ENCODE assay signal across 1 cellular context in the genomic region with DNA sequence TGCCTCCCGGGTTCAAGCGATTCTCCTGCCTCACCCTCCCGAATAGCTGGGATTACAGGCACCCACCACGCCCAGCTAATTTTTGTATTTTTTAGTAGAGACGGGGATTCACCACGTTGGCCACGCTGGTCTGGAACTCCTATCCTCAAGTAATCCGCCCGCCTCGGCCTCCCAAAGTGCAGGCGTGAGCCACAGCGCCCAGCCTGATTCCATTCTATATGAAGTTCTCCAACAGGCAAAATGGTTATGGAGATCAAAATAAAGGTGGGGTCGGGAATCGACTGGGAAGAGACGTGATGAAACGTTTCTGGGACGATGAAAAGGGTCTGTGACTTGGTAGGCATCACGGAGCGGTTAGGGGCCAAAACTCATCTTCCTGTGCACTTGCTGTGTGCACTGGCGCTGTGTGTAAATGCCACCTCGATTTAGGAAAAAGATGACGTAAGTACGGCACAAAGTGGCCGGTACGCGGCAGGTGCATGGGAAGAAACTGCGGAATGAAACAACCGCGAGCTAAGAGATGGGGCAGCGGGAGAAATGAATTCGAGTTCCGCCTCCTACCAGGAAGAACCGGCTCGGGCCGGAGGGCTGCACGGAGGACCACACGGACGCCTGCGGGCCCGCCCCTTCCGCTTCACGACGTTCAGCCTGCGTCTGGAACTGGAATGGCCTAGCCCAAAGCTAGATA.
TF ChIP-seq lines count a peak whose summit lies in the region.

No MANE protein-coding gene starts in this region.

TF ChIP-seq in K562, 482 proteins besides CTCF, POLR2A, EP300 and RAD21 (continued from another document and continues in another):
- TF ChIP-seq, protein P1, sequence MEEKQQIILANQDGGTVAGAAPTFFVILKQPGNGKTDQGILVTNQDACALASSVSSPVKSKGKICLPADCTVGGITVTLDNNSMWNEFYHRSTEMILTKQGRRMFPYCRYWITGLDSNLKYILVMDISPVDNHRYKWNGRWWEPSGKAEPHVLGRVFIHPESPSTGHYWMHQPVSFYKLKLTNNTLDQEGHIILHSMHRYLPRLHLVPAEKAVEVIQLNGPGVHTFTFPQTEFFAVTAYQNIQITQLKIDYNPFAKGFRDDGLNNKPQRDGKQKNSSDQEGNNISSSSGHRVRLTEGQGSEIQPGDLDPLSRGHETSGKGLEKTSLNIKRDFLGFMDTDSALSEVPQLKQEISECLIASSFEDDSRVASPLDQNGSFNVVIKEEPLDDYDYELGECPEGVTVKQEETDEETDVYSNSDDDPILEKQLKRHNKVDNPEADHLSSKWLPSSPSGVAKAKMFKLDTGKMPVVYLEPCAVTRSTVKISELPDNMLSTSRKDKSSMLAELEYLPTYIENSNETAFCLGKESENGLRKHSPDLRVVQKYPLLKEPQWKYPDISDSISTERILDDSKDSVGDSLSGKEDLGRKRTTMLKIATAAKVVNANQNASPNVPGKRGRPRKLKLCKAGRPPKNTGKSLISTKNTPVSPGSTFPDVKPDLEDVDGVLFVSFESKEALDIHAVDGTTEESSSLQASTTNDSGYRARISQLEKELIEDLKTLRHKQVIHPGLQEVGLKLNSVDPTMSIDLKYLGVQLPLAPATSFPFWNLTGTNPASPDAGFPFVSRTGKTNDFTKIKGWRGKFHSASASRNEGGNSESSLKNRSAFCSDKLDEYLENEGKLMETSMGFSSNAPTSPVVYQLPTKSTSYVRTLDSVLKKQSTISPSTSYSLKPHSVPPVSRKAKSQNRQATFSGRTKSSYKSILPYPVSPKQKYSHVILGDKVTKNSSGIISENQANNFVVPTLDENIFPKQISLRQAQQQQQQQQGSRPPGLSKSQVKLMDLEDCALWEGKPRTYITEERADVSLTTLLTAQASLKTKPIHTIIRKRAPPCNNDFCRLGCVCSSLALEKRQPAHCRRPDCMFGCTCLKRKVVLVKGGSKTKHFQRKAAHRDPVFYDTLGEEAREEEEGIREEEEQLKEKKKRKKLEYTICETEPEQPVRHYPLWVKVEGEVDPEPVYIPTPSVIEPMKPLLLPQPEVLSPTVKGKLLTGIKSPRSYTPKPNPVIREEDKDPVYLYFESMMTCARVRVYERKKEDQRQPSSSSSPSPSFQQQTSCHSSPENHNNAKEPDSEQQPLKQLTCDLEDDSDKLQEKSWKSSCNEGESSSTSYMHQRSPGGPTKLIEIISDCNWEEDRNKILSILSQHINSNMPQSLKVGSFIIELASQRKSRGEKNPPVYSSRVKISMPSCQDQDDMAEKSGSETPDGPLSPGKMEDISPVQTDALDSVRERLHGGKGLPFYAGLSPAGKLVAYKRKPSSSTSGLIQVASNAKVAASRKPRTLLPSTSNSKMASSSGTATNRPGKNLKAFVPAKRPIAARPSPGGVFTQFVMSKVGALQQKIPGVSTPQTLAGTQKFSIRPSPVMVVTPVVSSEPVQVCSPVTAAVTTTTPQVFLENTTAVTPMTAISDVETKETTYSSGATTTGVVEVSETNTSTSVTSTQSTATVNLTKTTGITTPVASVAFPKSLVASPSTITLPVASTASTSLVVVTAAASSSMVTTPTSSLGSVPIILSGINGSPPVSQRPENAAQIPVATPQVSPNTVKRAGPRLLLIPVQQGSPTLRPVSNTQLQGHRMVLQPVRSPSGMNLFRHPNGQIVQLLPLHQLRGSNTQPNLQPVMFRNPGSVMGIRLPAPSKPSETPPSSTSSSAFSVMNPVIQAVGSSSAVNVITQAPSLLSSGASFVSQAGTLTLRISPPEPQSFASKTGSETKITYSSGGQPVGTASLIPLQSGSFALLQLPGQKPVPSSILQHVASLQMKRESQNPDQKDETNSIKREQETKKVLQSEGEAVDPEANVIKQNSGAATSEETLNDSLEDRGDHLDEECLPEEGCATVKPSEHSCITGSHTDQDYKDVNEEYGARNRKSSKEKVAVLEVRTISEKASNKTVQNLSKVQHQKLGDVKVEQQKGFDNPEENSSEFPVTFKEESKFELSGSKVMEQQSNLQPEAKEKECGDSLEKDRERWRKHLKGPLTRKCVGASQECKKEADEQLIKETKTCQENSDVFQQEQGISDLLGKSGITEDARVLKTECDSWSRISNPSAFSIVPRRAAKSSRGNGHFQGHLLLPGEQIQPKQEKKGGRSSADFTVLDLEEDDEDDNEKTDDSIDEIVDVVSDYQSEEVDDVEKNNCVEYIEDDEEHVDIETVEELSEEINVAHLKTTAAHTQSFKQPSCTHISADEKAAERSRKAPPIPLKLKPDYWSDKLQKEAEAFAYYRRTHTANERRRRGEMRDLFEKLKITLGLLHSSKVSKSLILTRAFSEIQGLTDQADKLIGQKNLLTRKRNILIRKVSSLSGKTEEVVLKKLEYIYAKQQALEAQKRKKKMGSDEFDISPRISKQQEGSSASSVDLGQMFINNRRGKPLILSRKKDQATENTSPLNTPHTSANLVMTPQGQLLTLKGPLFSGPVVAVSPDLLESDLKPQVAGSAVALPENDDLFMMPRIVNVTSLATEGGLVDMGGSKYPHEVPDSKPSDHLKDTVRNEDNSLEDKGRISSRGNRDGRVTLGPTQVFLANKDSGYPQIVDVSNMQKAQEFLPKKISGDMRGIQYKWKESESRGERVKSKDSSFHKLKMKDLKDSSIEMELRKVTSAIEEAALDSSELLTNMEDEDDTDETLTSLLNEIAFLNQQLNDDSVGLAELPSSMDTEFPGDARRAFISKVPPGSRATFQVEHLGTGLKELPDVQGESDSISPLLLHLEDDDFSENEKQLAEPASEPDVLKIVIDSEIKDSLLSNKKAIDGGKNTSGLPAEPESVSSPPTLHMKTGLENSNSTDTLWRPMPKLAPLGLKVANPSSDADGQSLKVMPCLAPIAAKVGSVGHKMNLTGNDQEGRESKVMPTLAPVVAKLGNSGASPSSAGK (IDR thresholded peaks at IDR 0.05) = no peak
- TF ChIP-seq FIP1L1 (IDR thresholded peaks at IDR 0.05; ENCODE audit: low read depth, low read length, poor library complexity, severe bottlenecking) (no peak), DIDO1 (tag; IDR thresholded peaks at IDR 0.05; ENCODE audit: low read depth) (no peak), MTA3 (IDR thresholded peaks at IDR 0.05; ENCODE audit: borderline replicate concordance) (no peak; the same call in 1 of the 2 replicates), POLR3A (IDR thresholded peaks at IDR 0.05; ENCODE audit: borderline replicate concordance, extremely low read depth, insufficient read depth, insufficient read length) (no peak), POLR2AphosphoS5 (IDR thresholded peaks at IDR 0.05; ENCODE audit: control insufficient read depth, insufficient read depth, low read depth, low read length) (peak; percentile 71), POLR2AphosphoS2 (IDR thresholded peaks at IDR 0.05; ENCODE audit: low read length) (no peak; the same call in 1 of the 2 replicates), MYC (IDR thresholded peaks at IDR 0.05; ENCODE audit: low read depth, low read length) (peak; percentile 79), MYC (CRISPR knock-in tag; IDR thresholded peaks at IDR 0.05; ENCODE audit: borderline replicate concordance, low read depth) (no peak), RB1 (IDR thresholded peaks at IDR 0.05; ENCODE audit: low read depth) (0 out of 2 replicates have a peak, but pooled peaks have one; percentile 34), CXXC5 (CRISPR knock-in tag; IDR thresholded peaks at IDR 0.05) (peak; percentile 86), KLF1 (tag; IDR thresholded peaks at IDR 0.05) (no peak), GATAD2A (IDR thresholded peaks at IDR 0.05) (no peak), FOXK1 (CRISPR knock-in tag; IDR thresholded peaks at IDR 0.05; ENCODE audit: borderline replicate concordance) (no peak), TBP (optimal IDR thresholded peaks at IDR 0.05; ENCODE audit: low read depth, low read length) (peak; percentile 70), ATF1 (CRISPR knock-in tag; IDR thresholded peaks at IDR 0.05) (no peak), ATF1 (tag; IDR thresholded peaks at IDR 0.05) (peak; percentile 77; the same call in 1 of the 2 replicates), PTBP1 (IDR thresholded peaks at IDR 0.05; ENCODE audit: low read depth, low read length) (no peak), NR1H2 (CRISPR knock-in tag; IDR thresholded peaks at IDR 0.05) (0 out of 2 replicates have a peak, but pooled peaks have one; percentile 44), RFX7 (CRISPR knock-in tag; IDR thresholded peaks at IDR 0.05) (no peak), SREBF2 (CRISPR knock-in tag; IDR thresholded peaks at IDR 0.05) (no peak), PYGO2 (tag; IDR thresholded peaks at IDR 0.05) (no peak), ZNF384 (IDR thresholded peaks at IDR 0.05; ENCODE audit: low read depth, low read length) (no peak), HDAC2 (IDR thresholded peaks at IDR 0.05) (no peak; the same call in 1 of the 2 replicates), ZNF197 (CRISPR knock-in tag; IDR thresholded peaks at IDR 0.05; ENCODE audit: low read depth) (no peak), ZNF695 (CRISPR knock-in tag; IDR thresholded peaks at IDR 0.05) (no peak), CC2D1A (IDR thresholded peaks at IDR 0.05) (peak; percentile 100), ZNF3 (CRISPR knock-in tag; IDR thresholded peaks at IDR 0.05) (no peak), PHF8 (IDR thresholded peaks at IDR 0.05; ENCODE audit: borderline replicate concordance, low read length) (peak; percentile 67), TEAD2 (tag; IDR thresholded peaks at IDR 0.05) (no peak)
- TF ChIP-seq, protein P2, sequence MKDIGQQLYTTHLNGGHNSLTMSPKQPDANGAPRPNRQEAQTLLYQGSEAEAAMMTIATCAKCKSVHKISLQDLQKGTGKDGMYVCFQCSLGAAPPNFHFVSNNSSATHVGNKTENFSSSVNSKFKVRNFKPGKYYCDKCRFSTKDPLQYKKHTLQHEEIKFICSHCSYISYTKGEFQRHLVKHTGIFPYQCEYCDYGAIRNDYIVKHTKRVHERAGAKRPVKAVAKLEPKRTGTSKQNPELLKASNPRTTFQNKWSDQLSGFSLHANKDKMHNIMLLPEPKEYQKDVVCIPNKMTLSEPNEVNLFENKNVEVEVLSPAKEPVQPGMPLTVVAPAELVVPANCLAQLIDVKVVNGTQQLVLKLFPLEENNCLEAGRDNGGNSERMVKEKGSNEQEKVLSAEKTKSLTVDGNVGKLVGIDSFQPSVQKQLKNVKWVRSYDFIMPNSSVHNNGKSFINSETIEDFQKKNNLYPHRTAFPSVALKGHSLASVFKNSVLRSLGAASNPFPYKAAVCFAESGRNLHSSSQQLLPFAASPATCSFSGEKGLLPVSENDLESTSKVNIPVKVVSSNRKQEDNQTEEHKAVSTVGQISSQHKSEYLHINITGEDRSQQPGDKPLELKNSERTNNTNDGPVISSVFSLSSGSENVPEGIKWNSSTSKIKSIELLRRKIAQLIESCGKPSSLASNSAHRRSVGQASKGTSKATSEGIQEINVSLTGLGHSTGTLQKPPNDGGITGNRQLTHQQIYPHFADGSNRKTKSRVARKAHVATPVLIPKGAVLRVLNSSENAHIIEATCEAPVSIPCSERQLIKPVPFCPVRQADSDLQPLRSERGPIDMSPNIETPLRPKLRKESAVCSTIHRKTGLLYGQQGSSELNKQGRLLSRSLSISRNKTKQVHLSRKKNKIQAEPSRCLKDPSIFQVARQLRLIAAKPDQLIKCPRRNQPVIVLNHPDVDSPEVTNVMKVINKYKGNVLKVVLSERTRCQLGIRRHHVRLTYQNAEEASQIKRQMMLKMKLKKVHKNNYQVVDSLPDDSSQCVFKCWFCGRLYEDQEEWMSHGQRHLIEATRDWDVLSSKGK (CRISPR knock-in tag; IDR thresholded peaks at IDR 0.05) = no peak
- TF ChIP-seq, protein P3, sequence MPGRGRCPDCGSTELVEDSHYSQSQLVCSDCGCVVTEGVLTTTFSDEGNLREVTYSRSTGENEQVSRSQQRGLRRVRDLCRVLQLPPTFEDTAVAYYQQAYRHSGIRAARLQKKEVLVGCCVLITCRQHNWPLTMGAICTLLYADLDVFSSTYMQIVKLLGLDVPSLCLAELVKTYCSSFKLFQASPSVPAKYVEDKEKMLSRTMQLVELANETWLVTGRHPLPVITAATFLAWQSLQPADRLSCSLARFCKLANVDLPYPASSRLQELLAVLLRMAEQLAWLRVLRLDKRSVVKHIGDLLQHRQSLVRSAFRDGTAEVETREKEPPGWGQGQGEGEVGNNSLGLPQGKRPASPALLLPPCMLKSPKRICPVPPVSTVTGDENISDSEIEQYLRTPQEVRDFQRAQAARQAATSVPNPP (IDR thresholded peaks at IDR 0.05; ENCODE audit: borderline replicate concordance, insufficient read depth, insufficient read length) = no peak
- TF ChIP-seq, protein P4, sequence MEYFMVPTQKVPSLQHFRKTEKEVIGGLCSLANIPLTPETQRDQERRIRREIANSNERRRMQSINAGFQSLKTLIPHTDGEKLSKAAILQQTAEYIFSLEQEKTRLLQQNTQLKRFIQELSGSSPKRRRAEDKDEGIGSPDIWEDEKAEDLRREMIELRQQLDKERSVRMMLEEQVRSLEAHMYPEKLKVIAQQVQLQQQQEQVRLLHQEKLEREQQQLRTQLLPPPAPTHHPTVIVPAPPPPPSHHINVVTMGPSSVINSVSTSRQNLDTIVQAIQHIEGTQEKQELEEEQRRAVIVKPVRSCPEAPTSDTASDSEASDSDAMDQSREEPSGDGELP (CRISPR knock-in tag; IDR thresholded peaks at IDR 0.05; ENCODE audit: borderline replicate concordance) = peak; percentile 74
- TF ChIP-seq, protein P5, sequence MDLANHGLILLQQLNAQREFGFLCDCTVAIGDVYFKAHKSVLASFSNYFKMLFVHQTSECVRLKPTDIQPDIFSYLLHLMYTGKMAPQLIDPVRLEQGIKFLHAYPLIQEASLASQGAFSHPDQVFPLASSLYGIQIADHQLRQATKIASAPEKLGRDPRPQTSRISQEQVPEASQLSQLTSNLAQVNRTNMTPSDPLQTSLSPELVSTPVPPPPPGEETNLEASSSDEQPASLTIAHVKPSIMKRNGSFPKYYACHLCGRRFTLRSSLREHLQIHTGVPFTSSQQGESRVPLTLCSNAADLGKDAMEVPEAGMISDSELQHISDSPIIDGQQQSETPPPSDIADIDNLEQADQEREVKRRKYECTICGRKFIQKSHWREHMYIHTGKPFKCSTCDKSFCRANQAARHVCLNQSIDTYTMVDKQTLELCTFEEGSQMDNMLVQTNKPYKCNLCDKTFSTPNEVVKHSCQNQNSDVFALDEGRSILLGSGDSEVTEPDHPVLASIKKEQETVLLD (IDR thresholded peaks at IDR 0.05) = no peak
- TF ChIP-seq, protein P6, sequence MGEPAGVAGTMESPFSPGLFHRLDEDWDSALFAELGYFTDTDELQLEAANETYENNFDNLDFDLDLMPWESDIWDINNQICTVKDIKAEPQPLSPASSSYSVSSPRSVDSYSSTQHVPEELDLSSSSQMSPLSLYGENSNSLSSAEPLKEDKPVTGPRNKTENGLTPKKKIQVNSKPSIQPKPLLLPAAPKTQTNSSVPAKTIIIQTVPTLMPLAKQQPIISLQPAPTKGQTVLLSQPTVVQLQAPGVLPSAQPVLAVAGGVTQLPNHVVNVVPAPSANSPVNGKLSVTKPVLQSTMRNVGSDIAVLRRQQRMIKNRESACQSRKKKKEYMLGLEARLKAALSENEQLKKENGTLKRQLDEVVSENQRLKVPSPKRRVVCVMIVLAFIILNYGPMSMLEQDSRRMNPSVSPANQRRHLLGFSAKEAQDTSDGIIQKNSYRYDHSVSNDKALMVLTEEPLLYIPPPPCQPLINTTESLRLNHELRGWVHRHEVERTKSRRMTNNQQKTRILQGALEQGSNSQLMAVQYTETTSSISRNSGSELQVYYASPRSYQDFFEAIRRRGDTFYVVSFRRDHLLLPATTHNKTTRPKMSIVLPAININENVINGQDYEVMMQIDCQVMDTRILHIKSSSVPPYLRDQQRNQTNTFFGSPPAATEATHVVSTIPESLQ (CRISPR knock-in tag; IDR thresholded peaks at IDR 0.05) = no peak; the same call in 1 of the 2 replicates
